Comparison of ENCODE assay signal across 18 cellular contexts in genomic region chrX:76183289-76184057, GRCh38. TPM values are rescaled to one million over a fixed set of nuclear protein-coding genes. Genes with fewer than 3 reads are reported as not detected.
DNase-seq lines count a peak whose midpoint lies in the region; ATAC-seq and TF ChIP-seq lines count a peak whose summit lies in the region.
"Had no signal": no experiment of that assay in that cellular context is flagged by ENCODE, and none has a peak within 500 bp of the region (broad histone marks: within the 10 kb centered on the region; RNA-seq: fewer than 3 reads in every experiment).

No MANE protein-coding gene starts in this region.

- H3K4me3 ChIP-seq in cardiac muscle cell = no peak overlapping the region
- no peak overlapping the region for H3K4me3 ChIP-seq in right atrium auricular region
- H3K4me3 ChIP-seq in fibroblast of mammary gland (ENCODE audit: control insufficient read depth, low read depth, low read length) = no peak overlapping the region
- H3K4me3 ChIP-seq: esophagus muscularis mucosa, thoracic aorta had no signal

- TF ChIP-seq CTCF in cardiac muscle cell (IDR thresholded peaks at IDR 0.05; ENCODE audit: low read depth, low read length) = no peak
- no peak for TF ChIP-seq CTCF in right atrium auricular region (IDR thresholded peaks at IDR 0.05)
- TF ChIP-seq CTCF in WTC11 (IDR thresholded peaks at IDR 0.05) = no peak
- TF ChIP-seq CTCF in fibroblast of mammary gland (conservative IDR thresholded peaks at IDR 0.05; ENCODE audit: control insufficient read depth, insufficient read depth, low read depth, low read length) = no peak

- peaks cover 9% of the 10 kb centered on the region; the same call in 1 of the 2 replicates for H3K9me3 Mint-ChIP-seq in WTC11

- no peaks in the 10 kb centered on the region for H3K27me3 Mint-ChIP-seq in WTC11 (ENCODE audit: low read depth)
- H3K27me3 Mint-ChIP-seq: activated CD4-positive, alpha-beta memory T cell treated with anti-CD3 and anti-CD28 coated beads for 36 hours had no signal

- no peaks in the 10 kb centered on the region for H3K36me3 ChIP-seq in cardiac muscle cell
- peaks cover 12% of the 10 kb centered on the region for H3K36me3 ChIP-seq in right atrium auricular region

- ATAC-seq in WTC11 (no peak), HG02938 (IDR thresholded peaks at IDR 0.05; ENCODE audit: unreplicated experiment) (no peak), GM21528 (IDR thresholded peaks at IDR 0.05; ENCODE audit: low FRiP score, unreplicated experiment) (no peak)

- H3K4me1 Mint-ChIP-seq in WTC11 = peaks cover 20% of the 10 kb centered on the region

- no peaks in the 10 kb centered on the region for H3K27me3 ChIP-seq in cardiac muscle cell
- H3K27me3 ChIP-seq in right atrium auricular region = no peaks in the 10 kb centered on the region
- H3K27me3 ChIP-seq: esophagus muscularis mucosa, Peyer's patch had no signal

- H3K36me3 Mint-ChIP-seq in WTC11 = peaks cover 63% of the 10 kb centered on the region

- H3K27ac Mint-ChIP-seq in WTC11 = no peak overlapping the region
- H3K27ac Mint-ChIP-seq: activated CD4-positive, alpha-beta memory T cell treated with anti-CD3 and anti-CD28 coated beads for 36 hours had no signal

- H3K4me3 Mint-ChIP-seq in WTC11 = no peak overlapping the region
- H3K4me3 Mint-ChIP-seq: activated CD4-positive, alpha-beta memory T cell treated with anti-CD3 and anti-CD28 coated beads for 36 hours had no signal

- DNase-seq in cardiac muscle cell (ENCODE audit: low read depth in 1 of 2, low spot score in 1 of 2) = peak in 1 of 2 donors; percentile 67
- no peak for DNase-seq in right atrium auricular region (ENCODE audit: low spot score)
- no peak for DNase-seq in WTC11 (ENCODE audit: low spot score)
- DNase-seq in fibroblast of mammary gland (ENCODE audit: low read depth) = peak; percentile 65
- DNase-seq in AG08395 (ENCODE audit: low spot score) = no peak
- no peak for DNase-seq in activated CD4-positive, CD25-positive, alpha-beta regulatory T cell (lab: John Stamatoyannopoulos, UW)
- DNase-seq: activated CD4-positive, alpha-beta memory T cell treated with anti-CD3 and anti-CD28 coated beads for 36 hours; cerebellar nuclear complex; DMS153; NCI-H1105 treated with DMSO at 0.1 percent for 48 hours; NCI-H510A; nucleus accumbens; stimulated activated CD4-positive, alpha-beta T cell treated with anti-CD3 and anti-CD28 coated beads, Interleukin-12 subunit alpha, Interleukin-12 subunit beta, amount 100 ng/mL, for 4 hours had no signal

- POLR2A ChIA-PET in WTC11 (lab: Charles Lee) = interaction anchor here (0.7 to 1.1 kb wide), 2 partner anchors 10 to 11 kb away, joined by 3 read pairs; partner anchors contain the start of gene PBDC1

- H3K27ac ChIP-seq in cardiac muscle cell (peak overlapping the region; percentile 48), right atrium auricular region (no peak overlapping the region)
- H3K27ac ChIP-seq: esophagus muscularis mucosa, thoracic aorta had no signal

- H3K9me3 ChIP-seq in cardiac muscle cell (ENCODE audit: low read depth) = peaks cover 4% of the 10 kb centered on the region
- H3K9me3 ChIP-seq in right atrium auricular region = peaks cover 0 to 10% of the 10 kb centered on the region in 2 donors
- H3K9me3 ChIP-seq: Peyer's patch, thoracic aorta had no signal

- CTCF ChIA-PET in WTC11 (lab: Charles Lee) = no interaction called here

- H3K4me1 ChIP-seq in cardiac muscle cell (ENCODE audit: low read depth) (no peaks in the 10 kb centered on the region), right atrium auricular region (no peaks in the 10 kb centered on the region)
- H3K4me1 ChIP-seq: esophagus muscularis mucosa had no signal

TF ChIP-seq in WTC11, 78 proteins besides CTCF, POLR2A, EP300 and RAD21:
- no peak for TF ChIP-seq SOX15 (CRISPR knock-in tag; IDR thresholded peaks at IDR 0.05)
- no peak for TF ChIP-seq NFE2L1 (CRISPR knock-in tag; IDR thresholded peaks at IDR 0.05)
- peak; percentile 58; the same call in 1 of the 2 replicates for TF ChIP-seq GABPB1 (CRISPR knock-in tag; IDR thresholded peaks at IDR 0.05)

RNA-seq across cellular contexts. Expression of gene PBDC1, which starts 10.6 kb away (rescaled TPM):
- 8.9 and 9.1 TPM in 2 replicates for total RNA-seq in cardiac muscle cell
- 42.4 and 46.3 TPM in 2 replicates for polyA plus RNA-seq in cardiac muscle cell
- 1 to 10 TPM; 6.2 to 8.4 TPM for total RNA-seq in right atrium auricular region
- total RNA-seq in WTC11 (2021) = 41.9 to 47.8 TPM (median 47.1 TPM) in 3 replicates
